8 cellular contexts compared by ENCODE assay signal in the genomic region with DNA sequence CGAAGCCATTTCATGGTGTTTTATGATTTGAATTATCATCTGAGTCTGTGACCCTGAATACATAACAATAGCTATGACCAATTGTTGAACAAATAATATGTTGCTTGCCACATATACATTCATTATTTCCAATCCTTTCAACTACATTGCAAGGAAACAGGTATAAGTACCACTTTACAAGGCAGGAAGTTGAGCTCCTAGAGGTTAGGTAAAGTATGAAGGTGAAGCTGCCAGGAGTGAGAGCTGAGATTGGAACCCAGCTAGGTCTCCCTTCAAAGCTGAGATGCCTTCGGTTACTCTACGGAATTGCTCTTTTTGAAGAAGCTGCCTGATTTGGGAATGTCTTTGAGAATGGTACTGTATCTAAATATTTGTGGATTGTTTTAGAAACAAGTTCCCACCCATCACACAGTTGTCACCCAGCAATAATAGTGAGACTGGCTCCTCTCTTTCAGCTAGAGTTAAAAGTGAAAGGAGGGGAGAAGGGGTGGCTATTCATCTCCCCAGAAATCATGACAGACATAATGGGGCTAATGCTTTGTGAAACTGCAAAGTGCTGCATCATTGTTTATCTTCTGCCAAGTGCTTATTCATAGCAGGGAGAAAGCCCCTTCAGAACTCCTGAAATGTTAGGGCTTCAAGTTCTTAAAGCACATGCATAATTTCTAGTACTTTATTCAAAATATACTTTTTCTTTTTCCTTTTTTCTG.
A peak's percentile ranks its signal among the peaks of the same experiment; 100 is the strongest.
DNase-seq lines count a peak whose midpoint lies in the region; ATAC-seq and TF ChIP-seq lines count a peak whose summit lies in the region.
"Had no signal": no experiment of that assay in that cellular context is flagged by ENCODE, and none has a peak within 500 bp of the region (broad histone marks: within the 10 kb centered on the region; RNA-seq: fewer than 3 reads in every experiment).

No MANE protein-coding gene starts in this region.

- no peak for TF ChIP-seq CTCF in coronary artery (IDR thresholded peaks at IDR 0.05)
- TF ChIP-seq CTCF in natural killer cell (IDR thresholded peaks at IDR 0.05), result no peak

- H3K9me3 Mint-ChIP-seq in natural killer cell, result no peaks in the 10 kb centered on the region

- DNase-seq in EH (ENCODE audit: low read depth) (peak; percentile 54), NCI-H1436 (lab: John Stamatoyannopoulos, UW) (peak; percentile 28), coronary artery (ENCODE audit: low spot score) (no peak), natural killer cell (no peak), SW 1271 (lab: John Stamatoyannopoulos, UW) (no peak)

- H3K27me3 Mint-ChIP-seq in natural killer cell (ENCODE audit: low read depth in 2 of 2), result no peaks in the 10 kb centered on the region

- peaks cover 25 to 30% of the 10 kb centered on the region in 2 donors for H3K4me1 Mint-ChIP-seq in natural killer cell

- peaks cover 11% of the 10 kb centered on the region for H3K36me3 Mint-ChIP-seq in natural killer cell

- no peak overlapping the region for H3K4me3 Mint-ChIP-seq in natural killer cell

- peak overlapping the region; percentile 10 to 72 for H3K27ac ChIP-seq in coronary artery

- H3K4me3 ChIP-seq in coronary artery, result no peak overlapping the region

- ATAC-seq in natural killer cell (peak; percentile 48 to 66 (median 57)), GM21390 (IDR thresholded peaks at IDR 0.05; ENCODE audit: unreplicated experiment) (no peak), HG03175 (IDR thresholded peaks at IDR 0.05; ENCODE audit: unreplicated experiment) (no peak)
- ATAC-seq: SK-N-SH treated with all-trans-retinoic acid at 6 μM for 48 hours had no signal

- intact Hi-C loops in natural killer cell (cut with micrococcal nuclease), result no loop called here

- H3K27ac Mint-ChIP-seq in natural killer cell, result peak overlapping the region; percentile 49 to 72

Comparison
In these comparisons a context has a peak if more than half of its experiments do, and no peak if none do; other contexts are left out.
1. DNase-seq: peak in EH (single experiment) and NCI-H1436 (single experiment); none in coronary artery (single experiment), natural killer cell (single experiment) and SW 1271 (0 of 2).
2. ATAC-seq: peak in natural killer cell (3 of 3); none in GM21390 (single experiment) and HG03175 (single experiment).